Comparison of ENCODE assay signal across 1 cellular context in the genomic region with DNA sequence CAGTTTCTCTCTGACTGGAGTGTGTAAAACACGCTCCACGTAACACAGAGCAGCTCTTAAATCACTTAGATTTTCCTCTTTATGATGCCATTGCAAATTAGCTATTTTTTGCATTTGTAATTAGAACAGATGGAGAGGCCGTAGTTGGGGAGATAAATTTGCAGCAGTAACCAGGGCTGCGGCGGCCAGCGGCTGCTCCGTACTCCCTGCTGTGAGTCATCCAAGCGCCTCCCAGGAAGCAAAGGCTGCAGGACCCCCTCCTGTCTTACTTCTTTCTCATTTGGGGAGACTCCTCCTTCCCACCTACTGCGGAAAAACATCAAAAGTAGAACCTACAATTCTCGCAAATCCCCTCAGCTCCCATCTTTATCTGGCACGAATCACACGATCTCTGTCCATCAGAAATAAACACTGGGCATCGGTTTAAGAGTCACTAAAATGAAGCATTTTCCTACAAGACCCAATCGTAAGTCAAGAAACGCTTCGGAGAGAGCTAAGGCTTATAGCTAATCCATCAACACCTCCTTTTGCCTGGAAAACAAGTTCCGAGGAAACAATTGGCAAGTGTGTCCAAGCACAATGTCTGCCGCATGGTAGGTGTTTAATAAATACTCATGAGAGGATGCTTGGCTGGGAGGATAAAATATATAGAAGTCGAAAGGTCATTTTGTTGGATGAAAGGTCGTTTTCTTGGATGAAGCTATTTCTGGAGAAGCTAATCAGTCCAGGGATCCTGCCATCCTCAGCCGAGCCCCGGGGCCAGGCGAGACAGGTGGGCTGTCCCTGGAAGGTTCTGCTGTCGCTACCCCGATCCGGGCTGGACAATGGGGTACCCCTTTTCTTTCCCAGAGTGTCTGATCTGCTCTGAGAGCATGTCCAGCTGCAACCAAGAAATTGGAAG.
TF ChIP-seq lines count a peak whose summit lies in the region.

No MANE protein-coding gene starts in this region.

TF ChIP-seq in GM23338, 12 proteins besides CTCF, POLR2A, EP300 and RAD21 (continued from another document):
- TF ChIP-seq, protein P1, sequence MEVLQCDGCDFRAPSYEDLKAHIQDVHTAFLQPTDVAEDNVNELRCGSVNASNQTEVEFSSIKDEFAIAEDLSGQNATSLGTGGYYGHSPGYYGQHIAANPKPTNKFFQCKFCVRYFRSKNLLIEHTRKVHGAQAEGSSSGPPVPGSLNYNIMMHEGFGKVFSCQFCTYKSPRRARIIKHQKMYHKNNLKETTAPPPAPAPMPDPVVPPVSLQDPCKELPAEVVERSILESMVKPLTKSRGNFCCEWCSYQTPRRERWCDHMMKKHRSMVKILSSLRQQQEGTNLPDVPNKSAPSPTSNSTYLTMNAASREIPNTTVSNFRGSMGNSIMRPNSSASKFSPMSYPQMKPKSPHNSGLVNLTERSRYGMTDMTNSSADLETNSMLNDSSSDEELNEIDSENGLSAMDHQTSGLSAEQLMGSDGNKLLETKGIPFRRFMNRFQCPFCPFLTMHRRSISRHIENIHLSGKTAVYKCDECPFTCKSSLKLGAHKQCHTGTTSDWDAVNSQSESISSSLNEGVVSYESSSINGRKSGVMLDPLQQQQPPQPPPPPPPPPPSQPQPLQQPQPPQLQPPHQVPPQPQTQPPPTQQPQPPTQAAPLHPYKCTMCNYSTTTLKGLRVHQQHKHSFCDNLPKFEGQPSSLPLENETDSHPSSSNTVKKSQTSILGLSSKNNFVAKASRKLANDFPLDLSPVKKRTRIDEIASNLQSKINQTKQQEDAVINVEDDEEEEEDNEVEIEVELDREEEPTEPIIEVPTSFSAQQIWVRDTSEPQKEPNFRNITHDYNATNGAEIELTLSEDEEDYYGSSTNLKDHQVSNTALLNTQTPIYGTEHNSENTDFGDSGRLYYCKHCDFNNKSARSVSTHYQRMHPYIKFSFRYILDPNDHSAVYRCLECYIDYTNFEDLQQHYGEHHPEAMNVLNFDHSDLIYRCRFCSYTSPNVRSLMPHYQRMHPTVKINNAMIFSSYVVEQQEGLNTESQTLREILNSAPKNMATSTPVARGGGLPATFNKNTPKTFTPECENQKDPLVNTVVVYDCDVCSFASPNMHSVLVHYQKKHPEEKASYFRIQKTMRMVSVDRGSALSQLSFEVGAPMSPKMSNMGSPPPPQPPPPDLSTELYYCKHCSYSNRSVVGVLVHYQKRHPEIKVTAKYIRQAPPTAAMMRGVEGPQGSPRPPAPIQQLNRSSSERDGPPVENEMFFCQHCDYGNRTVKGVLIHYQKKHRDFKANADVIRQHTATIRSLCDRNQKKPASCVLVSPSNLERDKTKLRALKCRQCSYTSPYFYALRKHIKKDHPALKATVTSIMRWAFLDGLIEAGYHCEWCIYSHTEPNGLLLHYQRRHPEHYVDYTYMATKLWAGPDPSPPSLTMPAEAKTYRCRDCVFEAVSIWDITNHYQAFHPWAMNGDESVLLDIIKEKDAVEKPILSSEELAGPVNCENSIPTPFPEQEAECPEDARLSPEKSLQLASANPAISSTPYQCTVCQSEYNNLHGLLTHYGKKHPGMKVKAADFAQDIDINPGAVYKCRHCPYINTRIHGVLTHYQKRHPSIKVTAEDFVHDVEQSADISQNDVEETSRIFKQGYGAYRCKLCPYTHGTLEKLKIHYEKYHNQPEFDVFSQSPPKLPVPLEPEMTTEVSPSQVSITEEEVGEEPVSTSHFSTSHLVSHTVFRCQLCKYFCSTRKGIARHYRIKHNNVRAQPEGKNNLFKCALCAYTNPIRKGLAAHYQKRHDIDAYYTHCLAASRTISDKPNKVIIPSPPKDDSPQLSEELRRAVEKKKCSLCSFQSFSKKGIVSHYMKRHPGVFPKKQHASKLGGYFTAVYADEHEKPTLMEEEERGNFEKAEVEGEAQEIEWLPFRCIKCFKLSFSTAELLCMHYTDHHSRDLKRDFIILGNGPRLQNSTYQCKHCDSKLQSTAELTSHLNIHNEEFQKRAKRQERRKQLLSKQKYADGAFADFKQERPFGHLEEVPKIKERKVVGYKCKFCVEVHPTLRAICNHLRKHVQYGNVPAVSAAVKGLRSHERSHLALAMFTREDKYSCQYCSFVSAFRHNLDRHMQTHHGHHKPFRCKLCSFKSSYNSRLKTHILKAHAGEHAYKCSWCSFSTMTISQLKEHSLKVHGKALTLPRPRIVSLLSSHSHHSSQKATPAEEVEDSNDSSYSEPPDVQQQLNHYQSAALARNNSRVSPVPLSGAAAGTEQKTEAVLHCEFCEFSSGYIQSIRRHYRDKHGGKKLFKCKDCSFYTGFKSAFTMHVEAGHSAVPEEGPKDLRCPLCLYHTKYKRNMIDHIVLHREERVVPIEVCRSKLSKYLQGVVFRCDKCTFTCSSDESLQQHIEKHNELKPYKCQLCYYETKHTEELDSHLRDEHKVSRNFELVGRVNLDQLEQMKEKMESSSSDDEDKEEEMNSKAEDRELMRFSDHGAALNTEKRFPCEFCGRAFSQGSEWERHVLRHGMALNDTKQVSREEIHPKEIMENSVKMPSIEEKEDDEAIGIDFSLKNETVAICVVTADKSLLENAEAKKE (CRISPR knock-in tag; IDR thresholded peaks at IDR 0.05), result no peak
- TF ChIP-seq, protein P2, sequence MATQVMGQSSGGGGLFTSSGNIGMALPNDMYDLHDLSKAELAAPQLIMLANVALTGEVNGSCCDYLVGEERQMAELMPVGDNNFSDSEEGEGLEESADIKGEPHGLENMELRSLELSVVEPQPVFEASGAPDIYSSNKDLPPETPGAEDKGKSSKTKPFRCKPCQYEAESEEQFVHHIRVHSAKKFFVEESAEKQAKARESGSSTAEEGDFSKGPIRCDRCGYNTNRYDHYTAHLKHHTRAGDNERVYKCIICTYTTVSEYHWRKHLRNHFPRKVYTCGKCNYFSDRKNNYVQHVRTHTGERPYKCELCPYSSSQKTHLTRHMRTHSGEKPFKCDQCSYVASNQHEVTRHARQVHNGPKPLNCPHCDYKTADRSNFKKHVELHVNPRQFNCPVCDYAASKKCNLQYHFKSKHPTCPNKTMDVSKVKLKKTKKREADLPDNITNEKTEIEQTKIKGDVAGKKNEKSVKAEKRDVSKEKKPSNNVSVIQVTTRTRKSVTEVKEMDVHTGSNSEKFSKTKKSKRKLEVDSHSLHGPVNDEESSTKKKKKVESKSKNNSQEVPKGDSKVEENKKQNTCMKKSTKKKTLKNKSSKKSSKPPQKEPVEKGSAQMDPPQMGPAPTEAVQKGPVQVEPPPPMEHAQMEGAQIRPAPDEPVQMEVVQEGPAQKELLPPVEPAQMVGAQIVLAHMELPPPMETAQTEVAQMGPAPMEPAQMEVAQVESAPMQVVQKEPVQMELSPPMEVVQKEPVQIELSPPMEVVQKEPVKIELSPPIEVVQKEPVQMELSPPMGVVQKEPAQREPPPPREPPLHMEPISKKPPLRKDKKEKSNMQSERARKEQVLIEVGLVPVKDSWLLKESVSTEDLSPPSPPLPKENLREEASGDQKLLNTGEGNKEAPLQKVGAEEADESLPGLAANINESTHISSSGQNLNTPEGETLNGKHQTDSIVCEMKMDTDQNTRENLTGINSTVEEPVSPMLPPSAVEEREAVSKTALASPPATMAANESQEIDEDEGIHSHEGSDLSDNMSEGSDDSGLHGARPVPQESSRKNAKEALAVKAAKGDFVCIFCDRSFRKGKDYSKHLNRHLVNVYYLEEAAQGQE (IDR thresholded peaks at IDR 0.05; ENCODE audit: unreplicated experiment), result no peak
